ENCODE assay signal across 1 cellular context in the genomic region with DNA sequence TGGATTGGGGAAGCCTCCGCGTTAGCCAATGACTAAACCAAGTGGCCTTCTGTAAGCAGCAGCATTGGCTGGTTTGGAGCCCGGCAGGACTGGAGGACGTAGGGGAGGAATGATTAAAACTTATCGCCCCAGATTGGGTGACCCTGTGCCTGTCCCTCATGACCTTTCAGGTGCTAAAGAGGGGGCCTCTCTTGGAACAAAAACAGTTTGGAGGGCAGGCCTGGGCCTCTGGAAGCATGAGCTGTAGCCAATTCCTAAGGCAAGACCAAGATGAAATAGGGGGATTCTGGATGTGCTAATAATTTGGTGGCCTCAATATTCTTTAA.
TF ChIP-seq lines count a peak whose summit lies in the region.

No MANE protein-coding gene starts in this region.

TF ChIP-seq in IMR-90, 13 proteins besides CTCF, POLR2A, EP300 and RAD21 (continued from another document):
- TF ChIP-seq, protein P1, sequence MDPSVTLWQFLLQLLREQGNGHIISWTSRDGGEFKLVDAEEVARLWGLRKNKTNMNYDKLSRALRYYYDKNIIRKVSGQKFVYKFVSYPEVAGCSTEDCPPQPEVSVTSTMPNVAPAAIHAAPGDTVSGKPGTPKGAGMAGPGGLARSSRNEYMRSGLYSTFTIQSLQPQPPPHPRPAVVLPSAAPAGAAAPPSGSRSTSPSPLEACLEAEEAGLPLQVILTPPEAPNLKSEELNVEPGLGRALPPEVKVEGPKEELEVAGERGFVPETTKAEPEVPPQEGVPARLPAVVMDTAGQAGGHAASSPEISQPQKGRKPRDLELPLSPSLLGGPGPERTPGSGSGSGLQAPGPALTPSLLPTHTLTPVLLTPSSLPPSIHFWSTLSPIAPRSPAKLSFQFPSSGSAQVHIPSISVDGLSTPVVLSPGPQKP (IDR thresholded peaks at IDR 0.05; ENCODE audit: borderline replicate concordance, low read depth, low read length): no peak
